In the genomic region with DNA sequence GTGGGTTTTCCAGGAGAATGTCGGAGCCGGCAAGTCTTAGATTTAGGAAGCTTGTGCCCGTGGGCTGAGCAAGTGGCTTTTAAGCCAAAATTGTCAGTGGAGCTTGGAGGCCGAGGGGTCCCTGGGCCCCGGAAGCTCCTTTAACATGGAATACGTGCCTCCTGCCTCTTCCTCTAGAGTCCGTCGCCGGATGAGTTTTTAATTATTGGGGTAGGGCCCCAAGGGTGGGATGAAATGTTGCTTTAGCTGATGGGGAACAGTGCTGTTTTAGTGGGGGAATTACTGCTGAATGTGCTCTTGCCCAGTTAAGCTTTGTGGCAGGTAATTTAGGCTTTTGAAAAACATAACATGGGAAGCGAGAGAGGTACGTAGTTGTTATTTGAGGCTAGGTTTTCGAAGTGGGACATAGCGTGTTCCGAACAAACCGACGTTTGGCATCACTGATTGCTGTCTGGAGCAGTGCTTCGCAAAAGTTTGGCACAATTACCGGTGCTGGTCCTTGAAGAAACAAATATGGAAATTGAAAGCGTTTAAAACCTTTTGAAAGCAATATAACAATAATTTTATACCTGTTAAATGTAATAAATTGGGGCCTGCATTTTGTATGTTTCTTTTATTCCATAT, we compare ENCODE assay signal across 8 cellular contexts. TPM values are rescaled to one million over a fixed set of nuclear protein-coding genes. Genes with fewer than 3 reads are reported as not detected.
DNase-seq lines count a peak whose midpoint lies in the region; ATAC-seq and TF ChIP-seq lines count a peak whose summit lies in the region.

No MANE protein-coding gene starts in this region.

- DNase-seq in WERI-Rb-1 (no peak), foreskin keratinocyte (no peak), prostate gland (ENCODE audit: low spot score) (no peak), NCI-H2171 treated with DMSO at 0.1 percent for 48 hours (lab: John Stamatoyannopoulos, UW) (no peak), kidney glomerular epithelial cell (lab: John Stamatoyannopoulos, UW) (no peak)

- ATAC-seq in GM19395 (IDR thresholded peaks at IDR 0.05; ENCODE audit: unreplicated experiment) (peak; percentile 7), foreskin keratinocyte (no peak), GM21825 (IDR thresholded peaks at IDR 0.05; ENCODE audit: unreplicated experiment) (no peak)

- H3K4me3 ChIP-seq in WERI-Rb-1 (ENCODE audit: low read depth, low read length), result peak overlapping the region; percentile 86
- H3K4me3 ChIP-seq in prostate gland, result peak overlapping the region; percentile 91 to 94

- H3K27me3 ChIP-seq in WERI-Rb-1 (ENCODE audit: insufficient read depth, low read depth, severe bottlenecking) (no peaks in the 10 kb centered on the region), foreskin keratinocyte (no peaks in the 10 kb centered on the region), prostate gland (replicated peaks; ENCODE audit: insufficient read depth) (no peaks in the 10 kb centered on the region)

- WGBS in prostate gland, result 0% methylated on average over 19 of the region's 19 CpGs

- H3K9me3 ChIP-seq in WERI-Rb-1 (ENCODE audit: severe bottlenecking), result no peaks in the 10 kb centered on the region
- H3K9me3 ChIP-seq in prostate gland, result no peaks in the 10 kb centered on the region

- H3K36me3 ChIP-seq in WERI-Rb-1 (peaks cover 54% of the 10 kb centered on the region), prostate gland (no peaks in the 10 kb centered on the region)

- no peak for TF ChIP-seq POLR2A in prostate gland (IDR thresholded peaks at IDR 0.05)

- H3K4me1 ChIP-seq in foreskin keratinocyte (peaks cover 17% of the 10 kb centered on the region), prostate gland (replicated peaks) (peaks cover 16% of the 10 kb centered on the region)

- H3K27ac ChIP-seq in 22Rv1, result peak overlapping the region; percentile 77
- H3K27ac ChIP-seq in WERI-Rb-1, result peak overlapping the region; percentile 95
- H3K27ac ChIP-seq in foreskin keratinocyte, result peak overlapping the region; percentile 84
- H3K27ac ChIP-seq in prostate gland, result peak overlapping the region; percentile 92 to 93

- intact Hi-C loops in prostate gland (cut with DNase I), result loop anchor here (5.0 kb wide), 1 partner anchor 50 kb away; no protein-coding TSS in a partner anchor

- TF ChIP-seq CTCF in 22Rv1 (IDR thresholded peaks at IDR 0.05) (no peak), WERI-Rb-1 (IDR thresholded peaks at IDR 0.05; ENCODE audit: low read depth, low read length) (no peak), foreskin keratinocyte (conservative IDR thresholded peaks at IDR 0.05) (no peak), prostate gland (IDR thresholded peaks at IDR 0.05) (no peak)

RNA-seq across cellular contexts. Expression of a gene that starts 0.8 kb away (rescaled TPM):
- total RNA-seq in foreskin keratinocyte, result 1,610 and 1,618 TPM in 2 replicates
- 1,656 and 1,722 TPM in 2 replicates for polyA plus RNA-seq in foreskin keratinocyte
- 1,000 to 10,000 TPM; 1,039 to 1,980 TPM for total RNA-seq in prostate gland

RNA-seq across cellular contexts. Expression of a gene that starts 47.7 kb away (rescaled TPM):
- total RNA-seq in foreskin keratinocyte (31.5 and 38.5 TPM in 2 replicates), prostate gland (10 to 100 TPM; 22.2 to 38.6 TPM)
- 2.6 and 3.3 TPM in 2 replicates for polyA plus RNA-seq in foreskin keratinocyte
